Comparison of ENCODE assay signal across 8 cellular contexts in genomic region chr1:225424562-225425210, GRCh38. TPM values are rescaled to one million over a fixed set of nuclear protein-coding genes. Genes with fewer than 3 reads are reported as not detected.
A peak's percentile ranks its signal among the peaks of the same experiment; 100 is the strongest.
DNase-seq lines count a peak whose midpoint lies in the region; ATAC-seq and TF ChIP-seq lines count a peak whose summit lies in the region.

No MANE protein-coding gene starts in this region.

- WGBS in mesodermal cell (ENCODE audit: insufficient coverage in 2 of 2), 2 experiments, result 46 to 78% methylated on average over 6 of the region's 6 CpGs

- no peaks in the 10 kb centered on the region for H3K9me3 Mint-ChIP-seq in activated naive CD8-positive, alpha-beta T cell treated with anti-CD3 and anti-CD28 coated beads for 36 hours

- H3K36me3 Mint-ChIP-seq in activated naive CD8-positive, alpha-beta T cell treated with anti-CD3 and anti-CD28 coated beads for 36 hours, result peaks cover 22% of the 10 kb centered on the region

- H3K4me1 ChIP-seq in mesodermal cell (ENCODE audit: control insufficient read depth, insufficient read depth, low read length, poor library complexity, severe bottlenecking), result peaks cover 33% of the 10 kb centered on the region

- no peak for TF ChIP-seq CTCF in AG10803 (conservative IDR thresholded peaks at IDR 0.05; ENCODE audit: low read length)

- peak overlapping the region; percentile 32 for H3K27ac ChIP-seq in mesodermal cell (ENCODE audit: low read depth, low read length, severe bottlenecking)

- peak overlapping the region; percentile 95 for H3K4me3 Mint-ChIP-seq in activated naive CD8-positive, alpha-beta T cell treated with anti-CD3 and anti-CD28 coated beads for 36 hours

- ATAC-seq in GM21737 (IDR thresholded peaks at IDR 0.05; ENCODE audit: unreplicated experiment), result no peak

- no peak overlapping the region for H3K27ac Mint-ChIP-seq in activated naive CD8-positive, alpha-beta T cell treated with anti-CD3 and anti-CD28 coated beads for 36 hours

- peak; percentile 69 for DNase-seq in AG10803 (ENCODE audit: low read depth)
- peak; percentile 81 for DNase-seq in HT1080 (ENCODE audit: low read depth)
- no peak for DNase-seq in activated naive CD8-positive, alpha-beta T cell treated with anti-CD3 and anti-CD28 coated beads for 36 hours
- DNase-seq in Kasumi-1 (lab: John Stamatoyannopoulos, UW), result no peak
- DNase-seq in HK-2 (ENCODE audit: unreplicated experiment), result no peak
- no peak for DNase-seq in amniotic stem cell (lab: John Stamatoyannopoulos, UW)

- peaks cover 25% of the 10 kb centered on the region for H3K36me3 ChIP-seq in mesodermal cell (ENCODE audit: control insufficient read depth, insufficient read depth, low read length)

- H3K9me3 ChIP-seq in mesodermal cell (ENCODE audit: control insufficient read depth, low read length), result no peaks in the 10 kb centered on the region

- H3K27me3 Mint-ChIP-seq in activated naive CD8-positive, alpha-beta T cell treated with anti-CD3 and anti-CD28 coated beads for 36 hours, result no peaks in the 10 kb centered on the region

- H3K4me3 ChIP-seq in AG10803 (ENCODE audit: low read length), result no peak overlapping the region
- peak overlapping the region; percentile 3 for H3K4me3 ChIP-seq in mesodermal cell (ENCODE audit: extremely low read depth, insufficient read depth, low read length, poor library complexity, severe bottlenecking)

- H3K4me1 Mint-ChIP-seq in activated naive CD8-positive, alpha-beta T cell treated with anti-CD3 and anti-CD28 coated beads for 36 hours, result peaks cover 54% of the 10 kb centered on the region

RNA-seq across cellular contexts. Expression of gene LBR, which starts 3.2 kb away (rescaled TPM):
- 37.8 and 45.9 TPM in 2 replicates for total RNA-seq in HT1080 (2014; rRNA removed; shearing (Covaris generic))
- polyA plus RNA-seq in HT1080 (2015; cell fraction: cytosol; rRNA removed), result 63.9 and 74.8 TPM in 2 replicates
- 127 and 140 TPM in 2 replicates for polyA plus RNA-seq in HT1080 (2015; cell fraction: nucleus; rRNA removed)
- total RNA-seq in activated naive CD8-positive, alpha-beta T cell treated with anti-CD3 and anti-CD28 coated beads for 36 hours, result 100 to 1,000 TPM; 128 to 140 TPM
- polyA plus RNA-seq in mesodermal cell (2013, experiment 1 of 2), result 57.1 TPM
- 69.2 TPM for polyA plus RNA-seq in mesodermal cell (2013, experiment 2 of 2)

Comparison
In these comparisons a context has a peak if more than half of its experiments do, and no peak if none do; other contexts are left out.
1. DNase-seq: peak in AG10803 (single experiment) and HT1080 (single experiment); none in activated naive CD8-positive, alpha-beta T cell treated with anti-CD3 and anti-CD28 coated beads for 36 hours (single experiment), Kasumi-1 (0 of 2), HK-2 (single experiment) and amniotic stem cell (single experiment).